ENCODE assay signal across 16 cellular contexts in genomic region chr10:924524-924859, GRCh38. TPM values are rescaled to one million over a fixed set of nuclear protein-coding genes. Genes with fewer than 3 reads are reported as not detected.
DNase-seq lines count a peak whose midpoint lies in the region; ATAC-seq lines count a peak whose summit lies in the region.
"Had no signal": no experiment of that assay in that cellular context is flagged by ENCODE, and none has a peak within 500 bp of the region (broad histone marks: within the 10 kb centered on the region; RNA-seq: fewer than 3 reads in every experiment).

No MANE protein-coding gene starts in this region.

- H3K27me3 Mint-ChIP-seq in IgD-negative memory B cell (no peaks in the 10 kb centered on the region), naive B cell (no peaks in the 10 kb centered on the region)
- H3K27me3 Mint-ChIP-seq in activated naive CD8-positive, alpha-beta T cell treated with anti-CD3 and anti-CD28 coated beads, Interleukin-2, amount 50 U/mL, for 24 hours = no peaks in the 10 kb centered on the region
- H3K27me3 Mint-ChIP-seq: stimulated activated naive CD8-positive, alpha-beta T cell treated with anti-CD3 and anti-CD28 coated beads, Interleukin-15, amount 100 ng/mL, for 72 hours had no signal

- H3K4me1 Mint-ChIP-seq in IgD-negative memory B cell = peaks cover 25 to 44% (median 30%) of the 10 kb centered on the region in 3 donors
- H3K4me1 Mint-ChIP-seq in activated naive CD8-positive, alpha-beta T cell treated with anti-CD3 and anti-CD28 coated beads, Interleukin-2, amount 50 U/mL, for 24 hours = peaks cover 67% of the 10 kb centered on the region
- peaks cover 35 to 74% (median 59%) of the 10 kb centered on the region in 3 donors for H3K4me1 Mint-ChIP-seq in naive B cell

- H3K36me3 Mint-ChIP-seq in IgD-negative memory B cell = peaks cover 4% of the 10 kb centered on the region
- peaks cover 36% of the 10 kb centered on the region for H3K36me3 Mint-ChIP-seq in activated naive CD8-positive, alpha-beta T cell treated with anti-CD3 and anti-CD28 coated beads, Interleukin-2, amount 50 U/mL, for 24 hours (ENCODE audit: low read depth)
- no peaks in the 10 kb centered on the region for H3K36me3 Mint-ChIP-seq in naive B cell

- H3K4me3 Mint-ChIP-seq in IgD-negative memory B cell = peak overlapping the region in 1 of 4 donors; percentile 63
- no peak overlapping the region for H3K4me3 Mint-ChIP-seq in activated naive CD8-positive, alpha-beta T cell treated with anti-CD3 and anti-CD28 coated beads, Interleukin-2, amount 50 U/mL, for 24 hours
- H3K4me3 Mint-ChIP-seq in naive B cell = peak overlapping the region in 2 of 8 donors; percentile 2 to 62
- H3K4me3 Mint-ChIP-seq: neural progenitor cell had no signal

- peak overlapping the region in 2 of 3 donors; percentile 6 to 49 for H3K27ac Mint-ChIP-seq in IgD-negative memory B cell
- H3K27ac Mint-ChIP-seq in activated naive CD8-positive, alpha-beta T cell treated with anti-CD3 and anti-CD28 coated beads, Interleukin-2, amount 50 U/mL, for 24 hours = peak overlapping the region; percentile 15
- H3K27ac Mint-ChIP-seq in naive B cell = peak overlapping the region in 4 of 6 donors; percentile 4 to 87 (median 36)
- H3K27ac Mint-ChIP-seq: neural progenitor cell had no signal

- no peak for ATAC-seq in activated naive CD8-positive, alpha-beta T cell treated with anti-CD3 and anti-CD28 coated beads, Interleukin-2, amount 50 U/mL, for 24 hours
- no peak for ATAC-seq in naive B cell (ENCODE audit: low read depth in 2 of 2)
- no peak for ATAC-seq in GM18520 (IDR thresholded peaks at IDR 0.05; ENCODE audit: unreplicated experiment)
- ATAC-seq: stimulated activated naive CD8-positive, alpha-beta T cell treated with anti-CD3 and anti-CD28 coated beads, Interleukin-15, amount 100 ng/mL, for 72 hours had no signal

- H3K9me3 Mint-ChIP-seq in IgD-negative memory B cell = no peaks in the 10 kb centered on the region
- H3K9me3 Mint-ChIP-seq in activated naive CD8-positive, alpha-beta T cell treated with anti-CD3 and anti-CD28 coated beads, Interleukin-2, amount 50 U/mL, for 24 hours = no peaks in the 10 kb centered on the region
- no peaks in the 10 kb centered on the region for H3K9me3 Mint-ChIP-seq in naive B cell
- H3K9me3 Mint-ChIP-seq: neural progenitor cell; stimulated activated naive CD8-positive, alpha-beta T cell treated with anti-CD3 and anti-CD28 coated beads, Interleukin-15, amount 100 ng/mL, for 72 hours had no signal

- DNase-seq in DMS53 (lab: John Stamatoyannopoulos, UW) (peak; percentile 20), DMS53 treated with DMSO at 0.1 percent for 48 hours (lab: John Stamatoyannopoulos, UW; ENCODE audit: unreplicated experiment) (no peak), naive B cell (no peak), NCI-H128 (lab: John Stamatoyannopoulos, UW; ENCODE audit: unreplicated experiment) (no peak)
- no peak for DNase-seq in activated naive CD8-positive, alpha-beta T cell treated with anti-CD3 and anti-CD28 coated beads, Interleukin-2, amount 50 U/mL, for 24 hours
- no peak for DNase-seq in stimulated activated CD4-positive, alpha-beta T cell treated with anti-CD3 and anti-CD28 coated beads, Interleukin-4, amount 100 ng/mL, for 24 hours
- DNase-seq: caudate nucleus; DMS79; kidney; mesenchymal stem cell; NCI-H187; SHP77 treated with DMSO at 0.1 percent for 48 hours; stimulated activated naive CD8-positive, alpha-beta T cell treated with anti-CD3 and anti-CD28 coated beads, Interleukin-15, amount 100 ng/mL, for 72 hours had no signal

RNA-seq across cellular contexts. Expression of gene LARP4B, which starts 7.0 kb away (rescaled TPM):
- 31.3 TPM for polyA plus RNA-seq in IgD-negative memory B cell
- polyA plus RNA-seq in naive B cell (ENCODE audit: low read depth in 6 of 6) = 10 to 100 TPM; 19.3 to 42.8 (median 33.1) TPM
